ENCODE assay signal across 13 cellular contexts in genomic region chr2:222972420-222972819, GRCh38.
DNase-seq lines count a peak whose midpoint lies in the region; ATAC-seq, FAIRE-seq and TF ChIP-seq lines count a peak whose summit lies in the region.
"Had no signal": no experiment of that assay in that cellular context is flagged by ENCODE, and none has a peak within 500 bp of the region (broad histone marks: within the 10 kb centered on the region; RNA-seq: fewer than 3 reads in every experiment).

No MANE protein-coding gene starts in this region.

- H4K20me1 ChIP-seq in GM12878 (ENCODE audit: control insufficient read depth, insufficient read depth), result no peaks in the 10 kb centered on the region

- H3K9ac ChIP-seq in GM12878 (ENCODE audit: control insufficient read depth, insufficient read depth, low read length), result no peak overlapping the region

- no peak overlapping the region for H3K27ac Mint-ChIP-seq in mesothelial cell of epicardium
- H3K27ac Mint-ChIP-seq: CD14-positive monocyte; CD8-positive, alpha-beta memory T cell; T-helper 17 cell had no signal

- H3K9me3 Mint-ChIP-seq in mesothelial cell of epicardium, result peaks cover under 1% of the 10 kb centered on the region
- H3K9me3 Mint-ChIP-seq: CD14-positive monocyte; CD8-positive, alpha-beta memory T cell had no signal

- H3K27me3 Mint-ChIP-seq in mesothelial cell of epicardium (ENCODE audit: low read depth), result no peaks in the 10 kb centered on the region

- no peaks in the 10 kb centered on the region for H3K79me2 ChIP-seq in GM12878 (ENCODE audit: control insufficient read depth, insufficient read depth, low read length)

- H3K4me3 ChIP-seq in GM12878 (no peak overlapping the region), lower leg skin (ENCODE audit: low read depth, poor library complexity, severe bottlenecking) (no peak overlapping the region)
- H3K4me3 ChIP-seq: SJCRH30 had no signal

- DNase-seq in ELR (ENCODE audit: low read depth), result peak; percentile 22
- DNase-seq in HT1080 (ENCODE audit: low read depth), result peak; percentile 42
- DNase-seq in GM12878 (ENCODE audit: low read depth, low spot score), result no peak
- no peak for DNase-seq in sciatic nerve (ENCODE audit: low spot score)
- DNase-seq in lower leg skin (ENCODE audit: low spot score in 2 of 2), result no peak
- DNase-seq in mesothelial cell of epicardium (ENCODE audit: low spot score in 2 of 2, unreplicated experiment in 2 of 2), result no peak

- no peak overlapping the region for H3K4me3 Mint-ChIP-seq in mesothelial cell of epicardium
- H3K4me3 Mint-ChIP-seq: CD14-positive monocyte; CD8-positive, alpha-beta memory T cell; T-helper 17 cell had no signal

- RAD21 ChIA-PET in GM12878 (lab: Charles Lee; ENCODE audit: unreplicated experiment), result interaction anchor here (0.7 to 2.0 kb wide), 8 partner anchors 25 to 825 kb away, joined by 3 to 9 read pairs (median 6); no protein-coding TSS in a partner anchor

- H2AFZ ChIP-seq in GM12878 (ENCODE audit: control insufficient read depth, low read depth, low read length), result no peak overlapping the region

- in situ Hi-C loops in GM12878 (cut with MboI), result no loop called here

- H3K4me1 Mint-ChIP-seq in mesothelial cell of epicardium, result peaks cover 6% of the 10 kb centered on the region
- H3K4me1 Mint-ChIP-seq: CD8-positive, alpha-beta memory T cell; T-helper 17 cell had no signal

- POLR2A ChIA-PET in GM12878 (lab: Charles Lee), result no interaction called here

- BruUV-seq in GM12878 (replicated peaks; lab: Mats Ljungman, UMichigan), result no TSS peak

- no peak overlapping the region for H3K27ac ChIP-seq in GM12878 (ENCODE audit: control insufficient read depth, insufficient read depth)
- H3K27ac ChIP-seq: SJCRH30 had no signal

- intact Hi-C loops in GM12878 (cut with micrococcal nuclease; ENCODE audit: unreplicated experiment), result loop anchor here (5.0 to 10.0 kb wide), 2 partner anchors 485 to 752 kb away; no protein-coding TSS in a partner anchor
- intact Hi-C loops in sciatic nerve (cut with DNase I), result loop anchor here (10.0 kb wide), 1 partner anchor 822 kb away; no protein-coding TSS in a partner anchor
- intact Hi-C loops in lower leg skin (cut with DNase I; ENCODE audit: low total_unique reads), result no loop called here

- no peak for TF ChIP-seq RAD21 in GM12878 (IDR thresholded peaks at IDR 0.05; ENCODE audit: insufficient read depth, low read depth, low read length)

- no peaks in the 10 kb centered on the region for H3K4me1 ChIP-seq in GM12878 (ENCODE audit: control insufficient read depth, insufficient read depth, low read length)
- H3K4me1 ChIP-seq: SJCRH30 had no signal

- 21% methylated on average over 10 of the region's 10 CpGs for WGBS in GM12878 (ENCODE audit: insufficient coverage, insufficient replicate concordance, low lambda C conversion rate, missing lambda C conversion rate)
- WGBS in lower leg skin, 2 donors, result 82 to 91% methylated on average over 10 of the region's 10 CpGs

- TF ChIP-seq POLR2A in GM12878 (IDR thresholded peaks at IDR 0.05; ENCODE audit: low read depth, low read length), result no peak
- TF ChIP-seq POLR2A in lower leg skin (IDR thresholded peaks at IDR 0.05), result no peak

- no peaks in the 10 kb centered on the region for H3K9me3 ChIP-seq in GM12878 (replicated peaks; ENCODE audit: control insufficient read depth, insufficient read depth, low read length)
- H3K9me3 ChIP-seq: BE2C, SJCRH30 had no signal

- CTCF ChIA-PET in GM12878 (lab: Yijun Ruan, JAX), result interaction anchor here (0.6 to 2.1 kb wide), 21 partner anchors 9 to 1313 kb away, joined by 3 to 14 read pairs (median 4); partner anchors contain the start of gene SCG2

- H3K27me3 ChIP-seq in GM12878 (replicated peaks in 1 of 2; ENCODE audit: control insufficient read depth in 2 of 2, insufficient read depth in 2 of 2, low read length in 1 of 2), result no peaks in the 10 kb centered on the region
- H3K27me3 ChIP-seq: BE2C, SJCRH30 had no signal

- H3K36me3 Mint-ChIP-seq in mesothelial cell of epicardium, result no peaks in the 10 kb centered on the region
- H3K36me3 Mint-ChIP-seq: CD14-positive monocyte; CD8-positive, alpha-beta memory T cell had no signal

- no peak for TF ChIP-seq EP300 in GM12878 (IDR thresholded peaks at IDR 0.05; ENCODE audit: borderline replicate concordance in 1 of 2, control insufficient read depth in 1 of 2, low read depth in 2 of 2, low read length in 2 of 2)

- H3K36me3 ChIP-seq in GM12878 (ENCODE audit: control insufficient read depth in 2 of 2, insufficient read depth in 2 of 2, low read length in 1 of 2), result no peaks in the 10 kb centered on the region
- H3K36me3 ChIP-seq: BE2C, SJCRH30 had no signal

- FAIRE-seq in GM12878 (lab: Jason Lieb, UNC), result no peak

- TF ChIP-seq CTCF in GM12878 (IDR thresholded peaks at IDR 0.05 in 2 of 3, conservative IDR thresholded peaks at IDR 0.05 in 1 of 3; ENCODE audit: control insufficient read depth in 2 of 3, extremely low read depth in 1 of 3, insufficient read depth in 1 of 3, low read depth in 3 of 3, low read length in 3 of 3) (no peak), lower leg skin (IDR thresholded peaks at IDR 0.05) (no peak), mesothelial cell of epicardium (IDR thresholded peaks at IDR 0.05; ENCODE audit: unreplicated experiment) (no peak)

- ATAC-seq in GM12878, result peak; percentile 58
- ATAC-seq in sciatic nerve, result peak; percentile 11
- no peak for ATAC-seq in GM21515 (IDR thresholded peaks at IDR 0.05; ENCODE audit: unreplicated experiment)
- no peak for ATAC-seq in GM18502 (IDR thresholded peaks at IDR 0.05; ENCODE audit: poor library complexity, unreplicated experiment)

- H3K4me2 ChIP-seq in GM12878 (ENCODE audit: control insufficient read depth, insufficient read depth), result no peak overlapping the region

- SMC1A ChIA-PET in GM12878 (lab: Charles Lee; ENCODE audit: uncharacterized antibody, unreplicated experiment), result interaction anchor here (0.7 to 2.0 kb wide), 14 partner anchors 10 to 1312 kb away, joined by 3 to 8 read pairs (median 3); no protein-coding TSS in a partner anchor

TF ChIP-seq in GM12878, 131 proteins besides CTCF, POLR2A, EP300 and RAD21:
- TF ChIP-seq MXI1 (IDR thresholded peaks at IDR 0.05; ENCODE audit: low read depth, low read length) (no peak), NR2F1 (conservative IDR thresholded peaks at IDR 0.05) (peak; percentile 45; the same call in 1 of the 2 replicates)

Comparison
In these comparisons a context has a peak if more than half of its experiments do, and no peak if none do; other contexts are left out.
1. DNase-seq: peak in ELR (single experiment) and HT1080 (single experiment); none in GM12878 (single experiment), sciatic nerve (single experiment), lower leg skin (0 of 2) and mesothelial cell of epicardium (0 of 2).
2. ATAC-seq: peak in GM12878 (single experiment) and sciatic nerve (single experiment); none in GM21515 (single experiment) and GM18502 (single experiment).